In the genomic region with DNA sequence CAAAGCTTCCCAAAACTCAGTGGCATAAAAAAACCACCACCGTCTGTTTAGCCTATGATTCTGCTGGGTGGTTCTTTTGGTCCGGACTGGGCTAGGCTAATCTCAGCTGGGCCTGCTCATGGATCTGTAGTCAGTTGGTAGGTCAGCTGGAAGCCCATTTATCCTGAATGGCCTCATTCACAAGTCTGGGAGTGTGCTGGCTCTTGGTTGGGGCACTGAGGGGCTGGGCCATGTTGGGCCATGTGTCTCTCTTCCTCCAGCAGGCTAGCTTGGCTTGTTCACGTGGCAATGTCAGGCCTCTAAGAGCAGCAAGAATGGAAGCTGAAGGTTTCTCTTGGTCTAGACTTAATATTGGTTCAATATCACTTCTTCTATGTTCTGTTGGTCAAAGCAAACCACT, we compare ENCODE assay signal across 23 cellular contexts.
DNase-seq lines count a peak whose midpoint lies in the region; ATAC-seq and TF ChIP-seq lines count a peak whose summit lies in the region.
"Had no signal": no experiment of that assay in that cellular context is flagged by ENCODE, and none has a peak within 500 bp of the region (broad histone marks: within the 10 kb centered on the region; RNA-seq: fewer than 3 reads in every experiment).

No MANE protein-coding gene starts in this region.

- H3K9me3 ChIP-seq in stomach (no peaks in the 10 kb centered on the region), T-helper 17 cell (ENCODE audit: control insufficient read depth, low read length, poor library complexity, severe bottlenecking) (no peaks in the 10 kb centered on the region)
- H3K9me3 ChIP-seq: gastroesophageal sphincter, tibial artery had no signal

- no peaks in the 10 kb centered on the region for H3K27me3 ChIP-seq in stomach
- H3K27me3 ChIP-seq: gastroesophageal sphincter, tibial artery had no signal

- H3K4me3 Mint-ChIP-seq in T-helper 17 cell, result no peak overlapping the region
- H3K4me3 Mint-ChIP-seq: activated naive CD8-positive, alpha-beta T cell treated with anti-CD3 and anti-CD28 coated beads for 36 hours; central memory CD8-positive, alpha-beta T cell had no signal

- intact Hi-C loops in stomach (cut with DNase I; ENCODE audit: low total_unique reads), result no loop called here

- no peak overlapping the region for H3K27ac Mint-ChIP-seq in T-helper 17 cell
- H3K27ac Mint-ChIP-seq: activated naive CD8-positive, alpha-beta T cell treated with anti-CD3 and anti-CD28 coated beads for 36 hours had no signal

- TF ChIP-seq EP300 in stomach (IDR thresholded peaks at IDR 0.05), result no peak

- H3K27ac ChIP-seq in stomach, result no peak overlapping the region
- H3K27ac ChIP-seq: gastroesophageal sphincter, tibial artery had no signal

- DNase-seq in NCI-H146 (lab: John Stamatoyannopoulos, UW) (peak; percentile 32), NCI-H146 treated with DMSO at 0.1 percent for 48 hours (lab: John Stamatoyannopoulos, UW; ENCODE audit: unreplicated experiment) (no peak), NCI-H69 (lab: John Stamatoyannopoulos, UW) (peak; percentile 7), ecto neural progenitor cell (ENCODE audit: low spot score) (peak; percentile 23), stomach (peak; percentile 10), T-helper 17 cell (no peak), NCI-H2081 treated with DMSO at 0.1 percent for 48 hours (lab: John Stamatoyannopoulos, UW) (no peak)
- DNase-seq: 8988T; activated CD4-positive, CD25-positive, alpha-beta regulatory T cell; activated naive CD8-positive, alpha-beta T cell treated with anti-CD3 and anti-CD28 coated beads for 36 hours; AML-193; DMS79 treated with DMSO at 0.1 percent for 48 hours; effector CD4-positive, alpha-beta T cell; kidney glomerular epithelial cell; NCI-H1105 treated with DMSO at 0.1 percent for 48 hours; NCI-H2107; NCI-H510A; stimulated activated naive CD4-positive, alpha-beta T cell treated with Interleukin-2 at 50 U/mL for 16 hours; T-helper 9 cell had no signal

- H3K27me3 Mint-ChIP-seq in T-helper 17 cell, result peaks cover 13% of the 10 kb centered on the region
- H3K27me3 Mint-ChIP-seq: activated naive CD8-positive, alpha-beta T cell treated with anti-CD3 and anti-CD28 coated beads for 36 hours had no signal

- H3K36me3 Mint-ChIP-seq in T-helper 17 cell (ENCODE audit: low read depth), result no peaks in the 10 kb centered on the region
- H3K36me3 Mint-ChIP-seq: activated naive CD8-positive, alpha-beta T cell treated with anti-CD3 and anti-CD28 coated beads for 36 hours had no signal

- 85 to 95% (median 93%) methylated on average over 3 of the region's 3 CpGs for WGBS in stomach, 5 donors

- H3K4me1 Mint-ChIP-seq in T-helper 17 cell, result no peaks in the 10 kb centered on the region
- H3K4me1 Mint-ChIP-seq: activated naive CD8-positive, alpha-beta T cell treated with anti-CD3 and anti-CD28 coated beads for 36 hours; central memory CD8-positive, alpha-beta T cell had no signal

- H3K4me3 ChIP-seq in stomach, result no peak overlapping the region
- H3K4me3 ChIP-seq: gastroesophageal sphincter, tibial artery had no signal

- TF ChIP-seq CTCF in stomach (IDR thresholded peaks at IDR 0.05), result no peak

- H3K4me1 ChIP-seq in stomach, result peaks cover 0 to 19% (median 3%) of the 10 kb centered on the region in 4 donors
- H3K4me1 ChIP-seq: gastroesophageal sphincter, tibial artery had no signal

- no peaks in the 10 kb centered on the region for H3K36me3 ChIP-seq in stomach
- H3K36me3 ChIP-seq: gastroesophageal sphincter, tibial artery had no signal

- TF ChIP-seq POLR2A in stomach (IDR thresholded peaks at IDR 0.05), result no peak

- ATAC-seq in T-helper 17 cell (no peak), GM18858 (IDR thresholded peaks at IDR 0.05; ENCODE audit: unreplicated experiment) (no peak)
- ATAC-seq: gastroesophageal sphincter had no signal

Comparison
In these comparisons a context has a peak if more than half of its experiments do, and no peak if none do; other contexts are left out.
1. DNase-seq: peak in NCI-H146 (single experiment), NCI-H69 (single experiment), ecto neural progenitor cell (single experiment) and stomach (single experiment); none in NCI-H146 treated with DMSO at 0.1 percent for 48 hours (single experiment), T-helper 17 cell (0 of 3) and NCI-H2081 treated with DMSO at 0.1 percent for 48 hours (single experiment).